ENCODE assay signal across 1 cellular context in genomic region chr6:29671026-29671425, GRCh38.
TF ChIP-seq lines count a peak whose summit lies in the region.

No MANE protein-coding gene starts in this region.

TF ChIP-seq in H1, 55 proteins besides CTCF, POLR2A, EP300 and RAD21:
- TF ChIP-seq SRF (IDR thresholded peaks at IDR 0.05; ENCODE audit: low read depth, low read length) = no peak
- no peak for TF ChIP-seq RXRA (IDR thresholded peaks at IDR 0.05; ENCODE audit: insufficient read depth, low read depth, low read length)
- no peak for TF ChIP-seq CEBPB (IDR thresholded peaks at IDR 0.05; ENCODE audit: low read depth, low read length)
- no peak for TF ChIP-seq SAP30 (IDR thresholded peaks at IDR 0.05; ENCODE audit: insufficient read depth, insufficient replicate concordance, low read length)
- no peak for TF ChIP-seq ASH2L (IDR thresholded peaks at IDR 0.05; ENCODE audit: low read length)
- no peak for TF ChIP-seq E2F6 (IDR thresholded peaks at IDR 0.05)
